25 cellular contexts compared by ENCODE assay signal in the genomic region with DNA sequence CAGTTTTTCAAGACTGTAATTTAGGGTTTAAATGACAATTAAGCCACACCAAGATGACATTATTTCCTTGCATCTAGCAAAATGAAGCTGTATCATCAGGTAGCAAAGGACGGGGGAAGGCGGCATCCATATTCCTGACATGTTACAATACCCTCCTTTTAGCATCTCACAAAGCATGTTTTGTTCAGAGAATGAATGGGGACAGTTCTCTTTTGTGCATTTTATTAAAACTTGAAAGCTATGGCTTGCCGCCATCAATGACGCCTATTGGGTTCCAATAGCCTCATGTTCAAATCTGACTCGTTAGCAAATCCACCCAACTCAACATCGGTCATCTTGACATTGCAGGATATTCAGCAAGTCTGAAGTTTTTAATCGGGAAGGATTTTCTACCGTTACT. TPM values are rescaled to one million over a fixed set of nuclear protein-coding genes. Genes with fewer than 3 reads are reported as not detected.
A peak's percentile ranks its signal among the peaks of the same experiment; 100 is the strongest.
DNase-seq lines count a peak whose midpoint lies in the region; ATAC-seq and TF ChIP-seq lines count a peak whose summit lies in the region.
"Had no signal": no experiment of that assay in that cellular context is flagged by ENCODE, and none has a peak within 500 bp of the region (broad histone marks: within the 10 kb centered on the region; RNA-seq: fewer than 3 reads in every experiment).

No MANE protein-coding gene starts in this region.

- no peak for DNase-seq in CD8-positive, alpha-beta T cell
- peak in 47 of 61 donors; percentile 5 to 83 (median 40) for DNase-seq in caudate nucleus (lab: John Stamatoyannopoulos, UW)
- DNase-seq in inferior parietal cortex (ENCODE audit: extremely low spot score), result peak; percentile 92
- DNase-seq in sigmoid colon, result no peak
- no peak for DNase-seq in NCI-H2029 (lab: John Stamatoyannopoulos, UW)
- DNase-seq in activated CD8-positive, alpha-beta memory T cell treated with anti-CD3 and anti-CD28 coated beads, Interleukin-2, amount 50 U/mL, for 4 hours, result no peak
- DNase-seq in thyroid gland, result no peak
- no peak for DNase-seq in NCI-H2171 (lab: John Stamatoyannopoulos, UW)
- DNase-seq: ACHN; activated naive CD4-positive, alpha-beta T cell treated with anti-CD3 and anti-CD28 coated beads for 36 hours; activated T-cell treated with anti-CD3 and anti-CD28 coated beads for 4 hours; body of pancreas; CD4-positive, CD25-positive, alpha-beta regulatory T cell; dermis blood vessel endothelial cell; naive thymus-derived CD8-positive, alpha-beta T cell; NCI-H526 treated with DMSO at 0.1 percent for 48 hours; SHP77; stimulated activated CD4-positive, alpha-beta T cell treated with anti-CD3 and anti-CD28 coated beads, Interleukin-12 subunit alpha, Interleukin-12 subunit beta, amount 100 ng/mL, for 4 hours; T-helper 1 cell; upper lobe of left lung had no signal

- ATAC-seq in CD8-positive, alpha-beta T cell, result no peak
- ATAC-seq: body of pancreas; K562; naive thymus-derived CD8-positive, alpha-beta T cell; stimulated activated effector memory CD8-positive, alpha-beta T cell treated with anti-CD3 and anti-CD28 coated beads, Interleukin-12 subunit alpha, Interleukin-12 subunit beta, amount 100 ng/mL, for 72 hours had no signal

- intact Hi-C loops in CD8-positive, alpha-beta T cell (cut with DNase I, micrococcal nuclease), result no loop called here
- intact Hi-C loops in sigmoid colon (cut with DNase I), result no loop called here
- intact Hi-C loops in thyroid gland (cut with DNase I), result no loop called here

- CTCF ChIA-PET in CD8-positive, alpha-beta T cell (lab: Charles Lee), result interaction anchor here (1.1 to 1.9 kb wide), 3 partner anchors 8 to 94 kb away, joined by 3 to 6 read pairs (median 6); no protein-coding TSS in a partner anchor

- H3K27me3 ChIP-seq in CD8-positive, alpha-beta T cell (ENCODE audit: insufficient read depth, low read length), result no peaks in the 10 kb centered on the region
- H3K27me3 ChIP-seq in sigmoid colon, result no peaks in the 10 kb centered on the region
- H3K27me3 ChIP-seq in thyroid gland, result no peaks in the 10 kb centered on the region
- H3K27me3 ChIP-seq: body of pancreas, upper lobe of left lung had no signal

- no peak for TF ChIP-seq EP300 in sigmoid colon (IDR thresholded peaks at IDR 0.05)

- no peak for TF ChIP-seq CTCF in CD8-positive, alpha-beta T cell (IDR thresholded peaks at IDR 0.05)
- TF ChIP-seq CTCF in sigmoid colon (IDR thresholded peaks at IDR 0.05), result no peak
- TF ChIP-seq CTCF in thyroid gland (IDR thresholded peaks at IDR 0.05), result no peak

- TF ChIP-seq POLR2A in sigmoid colon (IDR thresholded peaks at IDR 0.05), result no peak
- TF ChIP-seq POLR2A in thyroid gland (IDR thresholded peaks at IDR 0.05), result no peak

- POLR2A ChIA-PET in CD8-positive, alpha-beta T cell (lab: Charles Lee), result interaction anchor here (1.4 kb wide), 1 partner anchor 10 kb away, joined by 3 read pairs; no protein-coding TSS in a partner anchor

- no peaks in the 10 kb centered on the region for H3K27me3 Mint-ChIP-seq in CD8-positive, alpha-beta T cell (ENCODE audit: low read depth)
- H3K27me3 Mint-ChIP-seq: CD4-positive, CD25-positive, alpha-beta regulatory T cell; naive thymus-derived CD8-positive, alpha-beta T cell; progenitor cell of endocrine pancreas had no signal

- no peaks in the 10 kb centered on the region for H3K9me3 ChIP-seq in CD8-positive, alpha-beta T cell (ENCODE audit: low read length)
- H3K9me3 ChIP-seq in sigmoid colon, result no peaks in the 10 kb centered on the region
- no peaks in the 10 kb centered on the region for H3K9me3 ChIP-seq in thyroid gland
- H3K9me3 ChIP-seq: body of pancreas, upper lobe of left lung had no signal

- no peaks in the 10 kb centered on the region for H3K4me1 ChIP-seq in CD8-positive, alpha-beta T cell (ENCODE audit: insufficient read depth, low read length)
- peaks cover 0 to 16% (median 4%) of the 10 kb centered on the region in 4 donors for H3K4me1 ChIP-seq in sigmoid colon
- no peaks in the 10 kb centered on the region for H3K4me1 ChIP-seq in thyroid gland

- no peaks in the 10 kb centered on the region for H3K9me3 Mint-ChIP-seq in CD8-positive, alpha-beta T cell
- H3K9me3 Mint-ChIP-seq: activated naive CD4-positive, alpha-beta T cell treated with anti-CD3 and anti-CD28 coated beads for 36 hours; CD4-positive, CD25-positive, alpha-beta regulatory T cell; stimulated activated effector memory CD8-positive, alpha-beta T cell treated with anti-CD3 and anti-CD28 coated beads, Interleukin-12 subunit alpha, Interleukin-12 subunit beta, amount 100 ng/mL, for 72 hours had no signal

- H3K4me1 Mint-ChIP-seq in CD8-positive, alpha-beta T cell (ENCODE audit: low read depth), result peaks cover 23% of the 10 kb centered on the region

- no peak overlapping the region for H3K4me3 ChIP-seq in CD8-positive, alpha-beta T cell (ENCODE audit: low read depth, low read length)
- no peak overlapping the region for H3K4me3 ChIP-seq in sigmoid colon
- H3K4me3 ChIP-seq in thyroid gland (replicated peaks in 1 of 3), result no peak overlapping the region
- H3K4me3 ChIP-seq: body of pancreas, K562, lung, upper lobe of left lung had no signal

- H3K27ac ChIP-seq in CD8-positive, alpha-beta T cell (ENCODE audit: low read depth, low read length), result no peak overlapping the region
- peak overlapping the region; percentile 90 for H3K27ac ChIP-seq in caudate nucleus (ENCODE audit: low read depth, low read length)
- H3K27ac ChIP-seq in sigmoid colon, result peak overlapping the region in 3 of 4 donors; percentile 58 to 69 (median 66)
- H3K27ac ChIP-seq in thyroid gland, result no peak overlapping the region
- H3K27ac ChIP-seq: body of pancreas, epithelial cell of prostate, upper lobe of left lung had no signal

- WGBS in sigmoid colon, 2 donors, result 95 to 96% methylated on average over 8 of the region's 8 CpGs
- 94% methylated on average over 8 of the region's 8 CpGs for WGBS in thyroid gland, 2 donors

- peak overlapping the region; percentile 16 for H3K27ac Mint-ChIP-seq in CD8-positive, alpha-beta T cell
- H3K27ac Mint-ChIP-seq: activated naive CD4-positive, alpha-beta T cell treated with anti-CD3 and anti-CD28 coated beads for 36 hours; progenitor cell of endocrine pancreas; stimulated activated effector memory CD8-positive, alpha-beta T cell treated with anti-CD3 and anti-CD28 coated beads, Interleukin-12 subunit alpha, Interleukin-12 subunit beta, amount 100 ng/mL, for 72 hours had no signal

- peaks cover 42% of the 10 kb centered on the region for H3K36me3 ChIP-seq in CD8-positive, alpha-beta T cell (ENCODE audit: insufficient read depth, low read length)
- H3K36me3 ChIP-seq in sigmoid colon (peaks cover 0 to 45% (median 18%) of the 10 kb centered on the region in 4 donors), thyroid gland (peaks cover 36 to 42% of the 10 kb centered on the region in 2 donors)

- H3K36me3 Mint-ChIP-seq in CD8-positive, alpha-beta T cell, result peaks cover 78% of the 10 kb centered on the region

- no peak overlapping the region for H3K4me3 Mint-ChIP-seq in CD8-positive, alpha-beta T cell
- H3K4me3 Mint-ChIP-seq: activated naive CD4-positive, alpha-beta T cell treated with anti-CD3 and anti-CD28 coated beads for 36 hours; CD4-positive, CD25-positive, alpha-beta regulatory T cell; stimulated activated effector memory CD8-positive, alpha-beta T cell treated with anti-CD3 and anti-CD28 coated beads, Interleukin-12 subunit alpha, Interleukin-12 subunit beta, amount 100 ng/mL, for 72 hours had no signal

RNA-seq across cellular contexts. Expression of a gene that starts 39.2 kb away (rescaled TPM):
- total RNA-seq in CD8-positive, alpha-beta T cell, result 100 to 1,000 TPM; 543 TPM
- total RNA-seq in sigmoid colon, result 10 to 100 TPM; 20.6 to 55.1 (median 39.9) TPM
- 100 to 1,000 TPM; 176 to 307 (median 195) TPM for polyA plus RNA-seq in sigmoid colon
- 100 to 1,000 TPM; 101 to 136 (median 112) TPM for total RNA-seq in thyroid gland

Comparison
In these comparisons a context has a peak if more than half of its experiments do, and no peak if none do; other contexts are left out.
1. DNase-seq: peak in caudate nucleus (47 of 61) and inferior parietal cortex (single experiment); none in CD8-positive, alpha-beta T cell (0 of 7), sigmoid colon (single experiment), NCI-H2029 (single experiment), activated CD8-positive, alpha-beta memory T cell treated with anti-CD3 and anti-CD28 coated beads, Interleukin-2, amount 50 U/mL, for 4 hours (single experiment), thyroid gland (0 of 2) and NCI-H2171 (single experiment).
2. H3K27ac ChIP-seq: peak in caudate nucleus (single experiment) and sigmoid colon (3 of 4); none in CD8-positive, alpha-beta T cell (single experiment) and thyroid gland (0 of 3).